ENCODE assay signal across 8 cellular contexts in the genomic region with DNA sequence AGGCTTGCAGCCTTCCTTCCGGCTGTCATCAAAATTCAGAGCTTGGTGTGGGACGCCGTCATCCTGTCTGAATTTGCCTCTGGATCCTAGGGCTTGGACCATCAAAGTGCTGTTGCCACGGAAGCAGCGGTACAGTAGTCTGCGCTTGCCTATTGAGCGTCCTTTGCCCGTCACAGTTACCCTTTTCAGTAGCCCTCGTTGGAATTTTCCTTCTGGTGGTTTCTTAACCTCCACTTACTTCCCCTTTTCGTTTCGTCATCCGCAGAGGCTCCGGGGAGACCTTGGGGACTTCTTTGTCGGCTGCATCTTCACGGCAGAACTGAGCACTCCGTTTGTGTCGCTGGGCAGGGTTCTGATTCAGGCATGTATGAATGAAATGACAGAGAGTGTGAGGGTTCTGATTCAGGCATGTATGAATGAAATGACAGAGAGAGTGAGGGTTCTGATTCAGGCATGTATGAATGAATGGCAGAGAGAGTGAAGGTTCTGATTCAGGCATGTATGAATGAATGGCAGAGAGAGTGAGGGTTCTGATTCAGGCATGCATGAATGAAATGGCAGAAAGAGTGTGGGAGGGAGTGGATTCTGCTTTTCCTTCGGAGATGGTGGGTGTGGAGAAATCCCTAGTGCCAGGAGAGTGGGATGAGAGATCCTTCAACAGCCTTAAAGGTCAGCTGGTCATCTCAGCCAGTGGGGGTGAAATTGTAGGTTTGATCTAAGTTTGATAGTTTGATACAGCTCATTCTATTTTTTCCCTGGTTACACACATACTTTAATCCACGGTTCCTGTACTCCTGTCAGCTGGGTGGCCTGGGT. TPM values are rescaled to one million over a fixed set of nuclear protein-coding genes. Genes with fewer than 3 reads are reported as not detected.
DNase-seq lines count a peak whose midpoint lies in the region; ATAC-seq and TF ChIP-seq lines count a peak whose summit lies in the region.

No MANE protein-coding gene starts in this region.

- TF ChIP-seq EP300 in ovary (IDR thresholded peaks at IDR 0.05), result no peak

- no peaks in the 10 kb centered on the region for H3K4me1 ChIP-seq in ovary (ENCODE audit: insufficient read depth)
- no peaks in the 10 kb centered on the region for H3K4me1 ChIP-seq in right cardiac atrium (ENCODE audit: control insufficient read depth, insufficient read depth, low read length)

- H3K27me3 ChIP-seq in ovary, result no peaks in the 10 kb centered on the region
- no peaks in the 10 kb centered on the region for H3K27me3 ChIP-seq in right cardiac atrium (ENCODE audit: control insufficient read depth, insufficient read depth)

- no peaks in the 10 kb centered on the region for H3K36me3 ChIP-seq in ovary

- 79 to 84% (median 82%) methylated on average over 19 of the region's 19 CpGs for WGBS in ovary, 3 donors
- WGBS in right cardiac atrium, result 76% methylated on average over 19 of the region's 19 CpGs

- intact Hi-C loops in ovary (cut with DNase I), result no loop called here
- intact Hi-C loops in right cardiac atrium (cut with DNase I), result no loop called here

- DNase-seq in SKM-1 treated with dmso at 0.1 percent for 144 hours (lab: John Stamatoyannopoulos, UW; ENCODE audit: unreplicated experiment) (peak; percentile 75), medulla oblongata (ENCODE audit: extremely low spot score) (peak; percentile 70), ovary (no peak), SW480 (ENCODE audit: low spot score) (no peak), right cardiac atrium (no peak), HT-29 (ENCODE audit: low spot score) (no peak)

- ATAC-seq in GM18867 (IDR thresholded peaks at IDR 0.05; ENCODE audit: unreplicated experiment), result peak; percentile 76
- peak; percentile 73 for ATAC-seq in HG02852 (IDR thresholded peaks at IDR 0.05; ENCODE audit: unreplicated experiment)
- no peak for ATAC-seq in right cardiac atrium

- no peak for TF ChIP-seq CTCF in ovary (IDR thresholded peaks at IDR 0.05)

- H3K9me3 ChIP-seq in ovary (no peaks in the 10 kb centered on the region), right cardiac atrium (ENCODE audit: control insufficient read depth, low read length) (no peaks in the 10 kb centered on the region)

- no peak for TF ChIP-seq POLR2A in ovary (IDR thresholded peaks at IDR 0.05)

- H3K27ac ChIP-seq in ovary (no peak overlapping the region), right cardiac atrium (ENCODE audit: low read length) (no peak overlapping the region)

- H3K4me3 ChIP-seq in ovary (no peak overlapping the region), right cardiac atrium (ENCODE audit: low read length) (no peak overlapping the region)

RNA-seq across cellular contexts. Expression of a gene that starts 8.1 kb away (rescaled TPM):
- total RNA-seq in ovary (10 to 100 TPM in 5 of 7 donors, 1 to 10 TPM in 2; 3.0 to 17.8 (median 13.1) TPM), right cardiac atrium (1 to 10 TPM; 3.2 to 5.0 (median 4.1) TPM)
- polyA plus RNA-seq in ovary (10 to 100 TPM in 1 of 2 donors, 1 to 10 TPM in 1; 5.5 to 14.8 TPM), right cardiac atrium (1.7 TPM)
- 17.4 and 21.7 TPM in 2 replicates for total RNA-seq in HT-29 (2014; rRNA removed; shearing (Covaris generic))

RNA-seq across cellular contexts. Expression of a gene that starts 11.6 kb away (rescaled TPM):
- total RNA-seq in ovary, result 10 to 100 TPM; 10.9 to 31.3 (median 24.4) TPM
- polyA plus RNA-seq in ovary, result 10 to 100 TPM; 10.9 to 13.9 TPM
- 10 to 100 TPM; 12.5 to 15.7 (median 15.1) TPM for total RNA-seq in right cardiac atrium
- polyA plus RNA-seq in right cardiac atrium, result 5.6 TPM
- total RNA-seq in HT-29 (2014; rRNA removed; shearing (Covaris generic)), result 34.4 and 35.2 TPM in 2 replicates

RNA-seq across cellular contexts. Expression of a gene that starts 25.8 kb away (rescaled TPM):
- total RNA-seq in ovary, result 10 to 100 TPM in 6 of 7 donors, 1 to 10 TPM in 1; 9.3 to 82.1 (median 58.2) TPM
- polyA plus RNA-seq in ovary, result 10 to 100 TPM in 1 of 2 donors, 1 to 10 TPM in 1; 9.1 to 18.8 TPM
- 10 to 100 TPM; 37.8 to 58.9 (median 44.7) TPM for total RNA-seq in right cardiac atrium
- polyA plus RNA-seq in right cardiac atrium, result 9.6 TPM
- 11.1 and 12.0 TPM in 2 replicates for total RNA-seq in HT-29 (2014; rRNA removed; shearing (Covaris generic))

RNA-seq across cellular contexts. Expression of a gene that starts 41.6 kb away (rescaled TPM):
- total RNA-seq in ovary, result 10 to 100 TPM; 22.1 to 66.7 (median 46.0) TPM
- polyA plus RNA-seq in ovary, result 10 to 100 TPM; 34.9 to 90.6 TPM
- total RNA-seq in right cardiac atrium, result 10 to 100 TPM; 32.4 to 42.9 (median 36.1) TPM
- 23.6 TPM for polyA plus RNA-seq in right cardiac atrium
- total RNA-seq in HT-29 (2014; rRNA removed; shearing (Covaris generic)), result 22.8 and 30.5 TPM in 2 replicates

RNA-seq across cellular contexts. Expression of a gene that starts 41.7 kb away (rescaled TPM):
- total RNA-seq in ovary (10 to 100 TPM; 10.1 to 16.7 (median 14.0) TPM), right cardiac atrium (10 to 100 TPM; 15.6 to 19.2 (median 17.9) TPM)
- polyA plus RNA-seq in ovary (10 to 100 TPM; 12.8 to 13.9 TPM), right cardiac atrium (20.0 TPM)
- total RNA-seq in HT-29 (2014; rRNA removed; shearing (Covaris generic)), result 22.3 and 26.0 TPM in 2 replicates

Comparison
In these comparisons a context has a peak if more than half of its experiments do, and no peak if none do; other contexts are left out.
1. ATAC-seq: peak in GM18867 (single experiment) and HG02852 (single experiment); none in right cardiac atrium (0 of 2).
2. DNase-seq: peak in SKM-1 treated with dmso at 0.1 percent for 144 hours (single experiment) and medulla oblongata (single experiment); none in ovary (0 of 5), SW480 (single experiment), right cardiac atrium (0 of 3) and HT-29 (single experiment).